Comparison of ENCODE assay signal across 15 cellular contexts in genomic region chr12:52439845-52440244, GRCh38. TPM values are rescaled to one million over a fixed set of nuclear protein-coding genes. Genes with fewer than 3 reads are reported as not detected.
DNase-seq lines count a peak whose midpoint lies in the region; TF ChIP-seq lines count a peak whose summit lies in the region.
"Had no signal": no experiment of that assay in that cellular context is flagged by ENCODE, and none has a peak within 500 bp of the region (broad histone marks: within the 10 kb centered on the region; RNA-seq: fewer than 3 reads in every experiment).

No MANE protein-coding gene starts in this region.

- no peak overlapping the region for H3K4me3 Mint-ChIP-seq in type B pancreatic cell

- H3K4me1 Mint-ChIP-seq in type B pancreatic cell (ENCODE audit: unreplicated experiment), result peaks cover 20% of the 10 kb centered on the region

- no peaks in the 10 kb centered on the region for H3K36me3 Mint-ChIP-seq in type B pancreatic cell

- DNase-seq in M059J (ENCODE audit: low read depth) (peak; percentile 14), SW480 (ENCODE audit: low spot score) (peak; percentile 66), islet precursor cell (peak; percentile 38), type B pancreatic cell (ENCODE audit: extremely low spot score, unreplicated experiment) (no peak), occipital lobe (lab: John Stamatoyannopoulos, UW) (no peak), NCI-H146 treated with DMSO at 0.1 percent for 48 hours (lab: John Stamatoyannopoulos, UW; ENCODE audit: unreplicated experiment) (no peak)
- no peak for DNase-seq in activated CD4-positive, alpha-beta T cell treated with anti-CD3 and anti-CD28 coated beads for 1 hour
- DNase-seq: ACHN, C1 segment of cervical spinal cord, DMS79 treated with DMSO at 0.1 percent for 48 hours, NCI-H187 treated with DMSO at 0.1 percent for 48 hours, NCI-H226, Right ventricle myocardium superior, SW 1271 had no signal

- H3K27me3 Mint-ChIP-seq in type B pancreatic cell, result peaks cover 44% of the 10 kb centered on the region

- H3K27ac Mint-ChIP-seq in type B pancreatic cell, result peak overlapping the region; percentile 77

- no peaks in the 10 kb centered on the region for H3K9me3 Mint-ChIP-seq in type B pancreatic cell

- no peak for TF ChIP-seq CTCF in type B pancreatic cell (conservative IDR thresholded peaks at IDR 0.05)

RNA-seq across cellular contexts. Expression of gene KRT75, which starts 5.7 kb away (rescaled TPM):
- 0.02 TPM in 1 of 2 replicates, not detected in the other for total RNA-seq in M059J (2014; rRNA removed; shearing (Covaris generic))
- total RNA-seq in type B pancreatic cell (ENCODE audit: low replicate concordance) (not detected in 2 replicates), occipital lobe (not detected)
- total RNA-seq: LHCN-M2, Right ventricle myocardium superior had no signal

RNA-seq across cellular contexts. Expression of gene KRT6B, which starts 12.1 kb away (rescaled TPM):
- not detected in 2 replicates for total RNA-seq in M059J (2014; rRNA removed; shearing (Covaris generic))
- total RNA-seq in type B pancreatic cell (ENCODE audit: low replicate concordance), result 0.14 TPM in 1 of 2 replicates, not detected in the other
- total RNA-seq in occipital lobe, result 0.16 TPM
- total RNA-seq: LHCN-M2, Right ventricle myocardium superior had no signal

RNA-seq across cellular contexts. Expression of gene KRT82, which starts 33.7 kb away (rescaled TPM):
- not detected in 2 replicates for total RNA-seq in M059J (2014; rRNA removed; shearing (Covaris generic))
- not detected in 2 replicates for total RNA-seq in type B pancreatic cell (ENCODE audit: low replicate concordance)
- not detected for total RNA-seq in occipital lobe
- total RNA-seq: LHCN-M2, Right ventricle myocardium superior had no signal

RNA-seq across cellular contexts. Expression of gene KRT6C, which starts 33.8 kb away (rescaled TPM):
- total RNA-seq in M059J (2014; rRNA removed; shearing (Covaris generic)), result not detected in 2 replicates
- total RNA-seq in type B pancreatic cell (ENCODE audit: low replicate concordance) (0.19 and 0.31 TPM in 2 replicates), occipital lobe (not detected)
- total RNA-seq: LHCN-M2, Right ventricle myocardium superior had no signal

RNA-seq across cellular contexts. Expression of gene KRT6A, which starts 53.2 kb away (rescaled TPM):
- total RNA-seq in M059J (2014; rRNA removed; shearing (Covaris generic)), result not detected in 2 replicates
- total RNA-seq in type B pancreatic cell (ENCODE audit: low replicate concordance) (9.9 and 41.6 TPM in 2 replicates), occipital lobe (0.62 TPM)
- total RNA-seq: LHCN-M2, Right ventricle myocardium superior had no signal

Comparison
In these comparisons a context has a peak if more than half of its experiments do, and no peak if none do; other contexts are left out.
1. DNase-seq: peak in M059J (single experiment), SW480 (single experiment) and islet precursor cell (single experiment); none in type B pancreatic cell (single experiment), occipital lobe (single experiment), NCI-H146 treated with DMSO at 0.1 percent for 48 hours (single experiment) and activated CD4-positive, alpha-beta T cell treated with anti-CD3 and anti-CD28 coated beads for 1 hour (single experiment).